ENCODE assay signal across 8 cellular contexts in genomic region chr6:41071923-41072835, GRCh38. TPM values are rescaled to one million over a fixed set of nuclear protein-coding genes. Genes with fewer than 3 reads are reported as not detected.
DNase-seq lines count a peak whose midpoint lies in the region; TF ChIP-seq lines count a peak whose summit lies in the region.

A gene with protein sequence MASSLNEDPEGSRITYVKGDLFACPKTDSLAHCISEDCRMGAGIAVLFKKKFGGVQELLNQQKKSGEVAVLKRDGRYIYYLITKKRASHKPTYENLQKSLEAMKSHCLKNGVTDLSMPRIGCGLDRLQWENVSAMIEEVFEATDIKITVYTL (minus strand): TSS chr6:41072356. CDS start chr6:41071634, 722 bp downstream.

- no peaks in the 10 kb centered on the region for H3K9me3 ChIP-seq in effector memory CD4-positive, alpha-beta T cell (ENCODE audit: control insufficient read depth, low read length)

- peaks cover 30% of the 10 kb centered on the region for H3K4me1 ChIP-seq in effector memory CD4-positive, alpha-beta T cell (ENCODE audit: control insufficient read depth, insufficient read depth, low read length, poor library complexity, severe bottlenecking)

- TF ChIP-seq CTCF in GM20000 (IDR thresholded peaks at IDR 0.05; ENCODE audit: extremely low read depth, missing control alignments): no peak

- peak within 1 kb of the TSS; percentile 94 for H3K27ac ChIP-seq in effector memory CD4-positive, alpha-beta T cell (ENCODE audit: insufficient read depth, low read length, poor library complexity, severe bottlenecking)

- no peaks in the 10 kb centered on the region for H3K27me3 ChIP-seq in effector memory CD4-positive, alpha-beta T cell (replicated peaks; ENCODE audit: control insufficient read depth, insufficient read depth, low read length, poor library complexity, severe bottlenecking)

- H3K4me3 ChIP-seq in effector memory CD4-positive, alpha-beta T cell (ENCODE audit: insufficient read depth, low read depth, low read length, poor library complexity, severe bottlenecking): peak within 1 kb of the TSS; percentile 92

- DNase-seq in CMK (ENCODE audit: low read depth): peak; percentile 98
- DNase-seq in GM20000 (ENCODE audit: low spot score): peak; percentile 63
- DNase-seq in HT-29 (ENCODE audit: low spot score): peak; percentile 99
- peak; percentile 100 for DNase-seq in NOMO-1 (lab: John Stamatoyannopoulos, UW; ENCODE audit: unreplicated experiment in 2 of 2)
- peak; percentile 100 for DNase-seq in effector memory CD4-positive, alpha-beta T cell
- peak; percentile 99 for DNase-seq in medulla oblongata (ENCODE audit: extremely low spot score)
- DNase-seq in stimulated activated CD8-positive, alpha-beta memory T cell treated with anti-CD3 and anti-CD28 coated beads, Interleukin-12 subunit alpha, Interleukin-12 subunit beta, amount 100 ng/mL, for 24 hours (ENCODE audit: extremely low read depth): peak; percentile 100

- POLR2A ChIA-PET in activated CD8-positive, alpha-beta memory T cell treated with anti-CD3 and anti-CD28 coated beads for 36 hours (lab: Charles Lee): no interaction called here

- CTCF ChIA-PET in activated CD8-positive, alpha-beta memory T cell treated with anti-CD3 and anti-CD28 coated beads for 36 hours (lab: Charles Lee): interaction anchor here (1.4 kb wide), 1 partner anchor 44 kb away, joined by 3 read pairs; no protein-coding TSS in a partner anchor

- peaks cover 20% of the 10 kb centered on the region for H3K36me3 ChIP-seq in effector memory CD4-positive, alpha-beta T cell (ENCODE audit: control insufficient read depth, insufficient read depth, low read length)

RNA-seq across cellular contexts. Expression of the gene that starts here (rescaled TPM):
- 14.5 and 20.2 TPM in 2 replicates for total RNA-seq in HT-29 (2014; rRNA removed; shearing (Covaris generic))
- total RNA-seq in activated CD8-positive, alpha-beta memory T cell treated with anti-CD3 and anti-CD28 coated beads for 36 hours: 10 to 100 TPM; 37.7 to 38.1 TPM

Comparison
In these comparisons a context has a peak if more than half of its experiments do, and no peak if none do; other contexts are left out.
1. Peak in every context shown above with its lines: DNase-seq, H3K4me3 ChIP-seq and H3K27ac ChIP-seq.